Comparison of ENCODE assay signal across 2 cellular contexts in the genomic region with DNA sequence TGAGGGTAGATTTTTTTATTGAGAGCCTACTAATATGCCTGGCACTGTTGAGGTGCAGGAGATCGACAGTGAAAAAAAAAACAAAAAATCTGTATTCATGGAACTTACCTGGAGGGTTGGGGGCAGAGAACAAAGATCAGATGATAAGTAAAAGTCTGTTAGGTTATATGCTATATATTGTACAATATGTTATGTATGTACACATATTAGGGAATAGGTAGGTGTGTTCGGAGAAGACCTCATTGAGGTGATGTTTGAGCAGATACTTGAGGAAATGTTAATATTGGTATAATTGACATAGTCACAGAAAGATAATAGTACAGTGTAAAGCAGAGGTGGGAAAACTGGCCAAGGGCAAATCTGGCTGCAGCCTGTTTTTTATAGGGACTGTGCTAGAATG.
TF ChIP-seq lines count a peak whose summit lies in the region.

No MANE protein-coding gene starts in this region.

TF ChIP-seq in A549, 52 proteins besides CTCF, POLR2A, EP300 and RAD21 (continued from another document):
- TF ChIP-seq CBX8 (IDR thresholded peaks at IDR 0.05) (no peak), HDAC2 (IDR thresholded peaks at IDR 0.05) (no peak), BHLHE40 (IDR thresholded peaks at IDR 0.05; ENCODE audit: low read depth, low read length) (no peak), HEYL (CRISPR knock-in tag; IDR thresholded peaks at IDR 0.05) (no peak), CBX2 (IDR thresholded peaks at IDR 0.05; ENCODE audit: borderline replicate concordance, low read depth) (no peak), FOSB (CRISPR knock-in tag; IDR thresholded peaks at IDR 0.05) (no peak), SREBF2 (IDR thresholded peaks at IDR 0.05) (no peak), ZFP36 (IDR thresholded peaks at IDR 0.05; ENCODE audit: borderline replicate concordance, partially characterized antibody) (no peak), NR3C1 (IDR thresholded peaks at IDR 0.05) (no peak), EHF (CRISPR knock-in tag; IDR thresholded peaks at IDR 0.05) (no peak), ATOH8 (CRISPR knock-in tag; IDR thresholded peaks at IDR 0.05; ENCODE audit: low read depth) (no peak)
- TF ChIP-seq, protein P1, sequence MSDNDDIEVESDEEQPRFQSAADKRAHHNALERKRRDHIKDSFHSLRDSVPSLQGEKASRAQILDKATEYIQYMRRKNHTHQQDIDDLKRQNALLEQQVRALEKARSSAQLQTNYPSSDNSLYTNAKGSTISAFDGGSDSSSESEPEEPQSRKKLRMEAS (IDR thresholded peaks at IDR 0.05), result no peak

TF ChIP-seq in HCT116, 20 proteins besides CTCF, POLR2A, EP300 and RAD21:
- TF ChIP-seq, protein P2, sequence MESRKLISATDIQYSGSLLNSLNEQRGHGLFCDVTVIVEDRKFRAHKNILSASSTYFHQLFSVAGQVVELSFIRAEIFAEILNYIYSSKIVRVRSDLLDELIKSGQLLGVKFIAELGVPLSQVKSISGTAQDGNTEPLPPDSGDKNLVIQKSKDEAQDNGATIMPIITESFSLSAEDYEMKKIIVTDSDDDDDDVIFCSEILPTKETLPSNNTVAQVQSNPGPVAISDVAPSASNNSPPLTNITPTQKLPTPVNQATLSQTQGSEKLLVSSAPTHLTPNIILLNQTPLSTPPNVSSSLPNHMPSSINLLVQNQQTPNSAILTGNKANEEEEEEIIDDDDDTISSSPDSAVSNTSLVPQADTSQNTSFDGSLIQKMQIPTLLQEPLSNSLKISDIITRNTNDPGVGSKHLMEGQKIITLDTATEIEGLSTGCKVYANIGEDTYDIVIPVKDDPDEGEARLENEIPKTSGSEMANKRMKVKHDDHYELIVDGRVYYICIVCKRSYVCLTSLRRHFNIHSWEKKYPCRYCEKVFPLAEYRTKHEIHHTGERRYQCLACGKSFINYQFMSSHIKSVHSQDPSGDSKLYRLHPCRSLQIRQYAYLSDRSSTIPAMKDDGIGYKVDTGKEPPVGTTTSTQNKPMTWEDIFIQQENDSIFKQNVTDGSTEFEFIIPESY (IDR thresholded peaks at IDR 0.05; ENCODE audit: extremely low read depth, insufficient replicate concordance, low read length), result no peak
- TF ChIP-seq TCF7L2 (IDR thresholded peaks at IDR 0.05; ENCODE audit: borderline replicate concordance, extremely low read depth, insufficient read depth, insufficient read length), result no peak
- TF ChIP-seq SP1 (IDR thresholded peaks at IDR 0.05; ENCODE audit: low read depth), result no peak
- TF ChIP-seq EGR1 (IDR thresholded peaks at IDR 0.05; ENCODE audit: low read depth), result no peak
- no peak for TF ChIP-seq POLR2AphosphoS5 (IDR thresholded peaks at IDR 0.05; ENCODE audit: low read depth, low read length)
- TF ChIP-seq EZH2 (IDR thresholded peaks at IDR 0.05), result no peak
- TF ChIP-seq EZH2phosphoT487 (IDR thresholded peaks at IDR 0.05; ENCODE audit: borderline replicate concordance), result no peak
- TF ChIP-seq ZNF274 (IDR thresholded peaks at IDR 0.05; ENCODE audit: low read depth, low read length), result no peak
- TF ChIP-seq FOSL1 (IDR thresholded peaks at IDR 0.05; ENCODE audit: low read depth), result no peak
- no peak for TF ChIP-seq SIN3A (IDR thresholded peaks at IDR 0.05; ENCODE audit: low read depth)
- no peak for TF ChIP-seq JUND (IDR thresholded peaks at IDR 0.05)
- TF ChIP-seq ELF1 (IDR thresholded peaks at IDR 0.05; ENCODE audit: borderline replicate concordance, low read depth), result no peak
- TF ChIP-seq, protein P1 (IDR thresholded peaks at IDR 0.05), result no peak
- TF ChIP-seq ZFX (IDR thresholded peaks at IDR 0.05), result no peak
